9 cellular contexts compared by ENCODE assay signal in the genomic region with DNA sequence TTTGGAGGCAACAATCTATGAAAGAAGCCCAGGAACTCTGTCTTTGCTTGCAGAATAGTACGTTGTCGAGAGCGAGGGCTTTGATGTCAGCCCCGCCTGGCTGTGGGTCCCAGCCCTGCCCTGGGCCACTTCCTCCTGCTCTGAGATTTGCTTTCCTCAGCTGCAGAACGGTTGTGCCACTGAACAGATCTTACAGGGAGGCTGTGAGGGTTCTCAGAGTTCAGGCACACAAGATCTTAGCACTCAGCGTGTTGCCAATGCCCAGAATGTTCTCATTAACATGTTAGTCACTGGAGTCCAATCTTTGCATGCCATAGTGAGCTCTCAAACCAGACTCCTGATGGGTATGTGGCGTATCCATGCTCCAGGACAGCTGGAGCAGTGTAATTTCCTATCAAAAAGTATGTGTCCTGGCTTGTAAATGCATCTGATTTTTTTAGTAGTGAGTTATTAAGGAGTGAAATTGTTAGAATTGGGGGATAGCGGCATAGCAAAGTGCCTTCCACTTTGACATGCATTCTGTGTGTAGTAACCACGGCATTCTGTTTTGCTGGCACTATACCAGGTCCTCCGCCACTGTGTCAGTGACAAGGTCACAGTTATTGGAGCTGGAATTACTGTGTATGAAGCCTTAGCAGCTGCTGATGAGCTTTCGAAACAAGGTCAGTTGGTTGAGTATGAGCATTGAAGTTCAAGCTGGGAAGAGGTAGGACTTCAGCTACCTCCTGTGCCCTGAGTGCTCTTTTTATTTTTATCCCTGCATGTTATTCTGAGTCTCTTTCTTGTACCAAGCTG. TPM values are rescaled to one million over a fixed set of nuclear protein-coding genes. Genes with fewer than 3 reads are reported as not detected.
DNase-seq lines count a peak whose midpoint lies in the region; ATAC-seq and TF ChIP-seq lines count a peak whose summit lies in the region.
"Had no signal": no experiment of that assay in that cellular context is flagged by ENCODE, and none has a peak within 500 bp of the region (broad histone marks: within the 10 kb centered on the region; RNA-seq: fewer than 3 reads in every experiment).

No MANE protein-coding gene starts in this region.

- WGBS in mesendoderm (ENCODE audit: extremely low coverage, insufficient coverage, low lambda C conversion rate): no CpG with 5 or more reads among the region's 11 CpGs

- no peak overlapping the region for H2BK15ac ChIP-seq in mesendoderm (replicated peaks; ENCODE audit: low read depth)

- CTCF ChIA-PET in A673 (lab: Charles Lee): no interaction called here

- TF ChIP-seq CTCF in A673 (conservative IDR thresholded peaks at IDR 0.05; ENCODE audit: low read depth, low read length): no peak

- H3K27me3 ChIP-seq in mesendoderm (ENCODE audit: insufficient read depth, low read length, poor library complexity): no peaks in the 10 kb centered on the region
- peaks cover 23% of the 10 kb centered on the region for H3K27me3 ChIP-seq in A673 (replicated peaks; ENCODE audit: insufficient read depth, low read depth, low read length, poor library complexity)

- H3K9me3 ChIP-seq in A673 (ENCODE audit: low read depth, low read length, poor library complexity, severe bottlenecking): no peaks in the 10 kb centered on the region

- H3K4me1 Mint-ChIP-seq in activated naive CD4-positive, alpha-beta T cell treated with anti-CD3 and anti-CD28 coated beads, Interleukin-2, amount 50 U/mL, for 24 hours: peaks cover 51% of the 10 kb centered on the region

- DNase-seq in AG20443 (ENCODE audit: low spot score) (peak; percentile 43), left lobe of liver (ENCODE audit: low spot score) (no peak), HuH-7.5 (ENCODE audit: low spot score) (no peak), mesendoderm (no peak), A673 (ENCODE audit: low spot score) (no peak), NCI-H146 (lab: John Stamatoyannopoulos, UW) (no peak)
- peak; percentile 83 for DNase-seq in Jurkat, Clone E6-1 (ENCODE audit: low read depth, low spot score)
- DNase-seq: dermis blood vessel endothelial cell had no signal

- H3K4me1 ChIP-seq in mesendoderm (ENCODE audit: control insufficient read depth, low read depth, low read length) (no peaks in the 10 kb centered on the region), A673 (ENCODE audit: insufficient read depth, low read length, poor library complexity, severe bottlenecking) (no peaks in the 10 kb centered on the region)

- no peaks in the 10 kb centered on the region for H3K27me3 Mint-ChIP-seq in activated naive CD4-positive, alpha-beta T cell treated with anti-CD3 and anti-CD28 coated beads, Interleukin-2, amount 50 U/mL, for 24 hours

- H2AK5ac ChIP-seq in mesendoderm (ENCODE audit: low read length): no peak overlapping the region

- H3K4ac ChIP-seq in mesendoderm (ENCODE audit: low read depth, low read length): no peak overlapping the region

- no peak overlapping the region for H3K23ac ChIP-seq in mesendoderm (ENCODE audit: low read length)

- H3K56ac ChIP-seq in mesendoderm (ENCODE audit: low read length): no peak overlapping the region

- no peak overlapping the region for H2BK120ac ChIP-seq in mesendoderm (ENCODE audit: low read depth, low read length)

- no peak overlapping the region for H3K9ac ChIP-seq in mesendoderm (ENCODE audit: low read length)

- H3K4me3 ChIP-seq in Jurkat, Clone E6-1 (ENCODE audit: low read length): peak overlapping the region; percentile 27
- no peak overlapping the region for H3K4me3 ChIP-seq in mesendoderm (ENCODE audit: low read length)
- H3K4me3 ChIP-seq in A673 (ENCODE audit: low read depth, low read length, poor library complexity, severe bottlenecking): no peak overlapping the region

- H3K79me2 ChIP-seq in mesendoderm (ENCODE audit: control insufficient read depth, insufficient read depth, low read length): no peaks in the 10 kb centered on the region

- H2BK5ac ChIP-seq in mesendoderm (ENCODE audit: low read length): no peak overlapping the region

- no peaks in the 10 kb centered on the region for H3K36me3 ChIP-seq in mesendoderm (ENCODE audit: control insufficient read depth, insufficient read depth, low read length)
- H3K36me3 ChIP-seq in A673 (ENCODE audit: insufficient read depth, low read length, poor library complexity, severe bottlenecking): no peaks in the 10 kb centered on the region

- H4K8ac ChIP-seq in mesendoderm (ENCODE audit: low read depth, low read length): no peak overlapping the region

- H3K4me3 Mint-ChIP-seq in activated naive CD4-positive, alpha-beta T cell treated with anti-CD3 and anti-CD28 coated beads, Interleukin-2, amount 50 U/mL, for 24 hours: peak overlapping the region; percentile 72

- no peak overlapping the region for H3K4me2 ChIP-seq in mesendoderm (ENCODE audit: low read length)

- no peak overlapping the region for H4K5ac ChIP-seq in mesendoderm (ENCODE audit: low read length)

- H3K9me3 Mint-ChIP-seq in activated naive CD4-positive, alpha-beta T cell treated with anti-CD3 and anti-CD28 coated beads, Interleukin-2, amount 50 U/mL, for 24 hours: no peaks in the 10 kb centered on the region

- H3K18ac ChIP-seq in mesendoderm (ENCODE audit: low read length): no peak overlapping the region

- peak overlapping the region; percentile 90 for H3K27ac Mint-ChIP-seq in activated naive CD4-positive, alpha-beta T cell treated with anti-CD3 and anti-CD28 coated beads, Interleukin-2, amount 50 U/mL, for 24 hours

- ATAC-seq in left lobe of liver: peak; percentile 25

- POLR2A ChIA-PET in A673 (lab: Charles Lee; ENCODE audit: low non-redundant PET): no interaction called here

- intact Hi-C loops in A673 (cut with micrococcal nuclease; ENCODE audit: unreplicated experiment): no loop called here

- H3K79me1 ChIP-seq in mesendoderm (ENCODE audit: low read length): no peaks in the 10 kb centered on the region

- H3K27ac ChIP-seq in mesendoderm (ENCODE audit: low read depth, low read length) (no peak overlapping the region), A673 (ENCODE audit: low read depth, low read length, poor library complexity, severe bottlenecking) (no peak overlapping the region)

- H3K36me3 Mint-ChIP-seq in activated naive CD4-positive, alpha-beta T cell treated with anti-CD3 and anti-CD28 coated beads, Interleukin-2, amount 50 U/mL, for 24 hours: no peaks in the 10 kb centered on the region

- no TSS peak for BruUV-seq in A673 (replicated peaks; lab: Mats Ljungman, UMichigan)

RNA-seq across cellular contexts. Expression of a gene that starts 31.6 kb away (rescaled TPM):
- polyA plus RNA-seq in Jurkat, Clone E6-1 (2012; ENCODE audit: insufficient read depth, insufficient read length): 8.8 TPM
- not detected for total RNA-seq in left lobe of liver
- not detected for polyA plus RNA-seq in mesendoderm (2013, experiment 1 of 2)
- polyA plus RNA-seq in mesendoderm (2013, experiment 2 of 2): 0.01 TPM
- not detected in 2 replicates for total RNA-seq in A673 (2021)
- total RNA-seq: dermis blood vessel endothelial cell had no signal

RNA-seq across cellular contexts. Expression of a gene that starts 32.3 kb away (rescaled TPM):
- polyA plus RNA-seq in Jurkat, Clone E6-1 (2012; ENCODE audit: insufficient read depth, insufficient read length): not detected
- not detected for total RNA-seq in left lobe of liver
- polyA plus RNA-seq in mesendoderm (2013, experiment 1 of 2): not detected
- polyA plus RNA-seq in mesendoderm (2013, experiment 2 of 2): not detected
- not detected in 2 replicates for total RNA-seq in A673 (2021)
- total RNA-seq: dermis blood vessel endothelial cell had no signal

RNA-seq across cellular contexts. Expression of a gene that starts 47.2 kb away (rescaled TPM):
- polyA plus RNA-seq in Jurkat, Clone E6-1 (2012; ENCODE audit: insufficient read depth, insufficient read length): 361 TPM
- total RNA-seq in left lobe of liver (76.6 TPM), A673 (2021) (1,123 and 1,210 TPM in 2 replicates)
- 552 TPM for polyA plus RNA-seq in mesendoderm (2013, experiment 1 of 2)
- polyA plus RNA-seq in mesendoderm (2013, experiment 2 of 2): 515 TPM

RNA-seq across cellular contexts. Expression of a gene that starts 51.9 kb away (rescaled TPM):
- polyA plus RNA-seq in Jurkat, Clone E6-1 (2012; ENCODE audit: insufficient read depth, insufficient read length): 95.4 TPM
- total RNA-seq in left lobe of liver: 19.5 TPM
- 45.5 TPM for polyA plus RNA-seq in mesendoderm (2013, experiment 1 of 2)
- 46.7 TPM for polyA plus RNA-seq in mesendoderm (2013, experiment 2 of 2)
- total RNA-seq in A673 (2021): 79.6 and 84.7 TPM in 2 replicates

Comparison
In these comparisons a context has a peak if more than half of its experiments do, and no peak if none do; other contexts are left out.
1. DNase-seq: peak in AG20443 (single experiment) and Jurkat, Clone E6-1 (single experiment); none in left lobe of liver (single experiment), HuH-7.5 (single experiment), mesendoderm (single experiment), A673 (single experiment) and NCI-H146 (single experiment).
2. RNA of a gene that starts 47.2 kb away (total RNA-seq): 1,123 to 1,210 TPM in A673; 76.6 TPM in left lobe of liver (single experiment); every median in the first group is over 10 times any median in the second.